12 cellular contexts compared by ENCODE assay signal in the genomic region with DNA sequence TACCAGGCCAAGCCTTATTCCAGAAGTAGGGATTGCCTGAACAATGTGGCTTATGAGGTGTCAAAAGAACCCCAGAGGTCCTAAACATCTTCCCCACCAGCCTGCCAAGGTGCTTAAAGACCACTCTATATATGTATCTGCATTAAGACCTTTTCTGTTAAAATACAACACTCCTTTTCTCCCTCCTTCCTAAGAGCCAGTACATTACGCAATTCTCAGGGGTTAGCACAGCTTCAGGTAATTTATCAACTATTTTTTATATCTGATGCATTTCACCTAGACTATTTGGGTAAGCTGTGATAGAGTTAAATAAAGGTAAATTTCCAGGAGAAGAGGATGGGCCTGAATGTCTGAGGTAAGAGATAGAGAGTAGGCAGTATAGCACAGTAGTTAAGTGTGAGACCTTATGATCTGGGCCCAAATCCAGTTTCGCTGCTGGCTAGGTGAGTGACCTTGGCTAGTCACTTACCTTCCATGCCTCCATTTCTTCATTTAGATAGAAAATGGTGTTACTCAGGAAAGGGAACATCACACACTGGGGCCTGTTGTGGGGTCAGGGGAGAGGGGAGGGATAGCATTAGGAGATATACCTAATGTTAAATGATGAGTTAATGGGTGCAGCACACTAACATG. TPM values are rescaled to one million over a fixed set of nuclear protein-coding genes. Genes with fewer than 3 reads are reported as not detected.
A peak's percentile ranks its signal among the peaks of the same experiment; 100 is the strongest.
DNase-seq lines count a peak whose midpoint lies in the region; ATAC-seq and TF ChIP-seq lines count a peak whose summit lies in the region.
"Had no signal": no experiment of that assay in that cellular context is flagged by ENCODE, and none has a peak within 500 bp of the region (broad histone marks: within the 10 kb centered on the region; RNA-seq: fewer than 3 reads in every experiment).

No MANE protein-coding gene starts in this region.

- CTCF ChIA-PET in T-cell (lab: Charles Lee), result no interaction called here

- H3K36me3 ChIP-seq in skeletal muscle satellite cell (ENCODE audit: insufficient read depth, low read length), result peaks cover 49% of the 10 kb centered on the region
- H3K36me3 ChIP-seq: right atrium auricular region had no signal

- peak overlapping the region; percentile 29 for H3K9ac ChIP-seq in skeletal muscle satellite cell (ENCODE audit: low read depth, low read length)

- no peaks in the 10 kb centered on the region for H3K27me3 ChIP-seq in skeletal muscle satellite cell (ENCODE audit: control insufficient read depth, insufficient read depth, low read length)
- H3K27me3 ChIP-seq in foreskin keratinocyte, result no peaks in the 10 kb centered on the region
- H3K27me3 ChIP-seq: right atrium auricular region had no signal

- H3K9me3 ChIP-seq in skeletal muscle satellite cell (replicated peaks; ENCODE audit: low read length), result no peaks in the 10 kb centered on the region
- H3K9me3 ChIP-seq: right atrium auricular region had no signal

- H3K4me3 Mint-ChIP-seq in T-cell (peak overlapping the region in 2 of 3 donors; percentile 14 to 71), glutamatergic neuron (ENCODE audit: unreplicated experiment) (peak overlapping the region; percentile 17)

- DNase-seq in EL (peak; percentile 22), T-cell (no peak), glutamatergic neuron (no peak), foreskin keratinocyte (no peak), globus pallidus (ENCODE audit: low spot score) (no peak)
- DNase-seq in stimulated activated naive CD4-positive, alpha-beta T cell (lab: John Stamatoyannopoulos, UW), result no peak
- DNase-seq: mesendoderm; NCI-H2171; SIG-M5; stimulated activated naive CD4-positive, alpha-beta T cell treated with Interleukin-2 at 50 U/mL for 16 hours had no signal

- H3K27me3 Mint-ChIP-seq in T-cell (peaks cover 59 to 69% of the 10 kb centered on the region in 2 donors), glutamatergic neuron (ENCODE audit: unreplicated experiment) (peaks cover 18% of the 10 kb centered on the region)

- H3K4me1 Mint-ChIP-seq in T-cell, result peaks cover 18 to 26% (median 18%) of the 10 kb centered on the region in 3 donors
- peaks cover 7% of the 10 kb centered on the region for H3K4me1 Mint-ChIP-seq in glutamatergic neuron (ENCODE audit: low read depth, unreplicated experiment)

- POLR2A ChIA-PET in T-cell (lab: Charles Lee), result no interaction called here

- H3K36me3 Mint-ChIP-seq in T-cell (no peaks in the 10 kb centered on the region), glutamatergic neuron (ENCODE audit: unreplicated experiment) (no peaks in the 10 kb centered on the region)

- no peak for TF ChIP-seq CTCF in glutamatergic neuron (IDR thresholded peaks at IDR 0.05; ENCODE audit: partially characterized antibody, unreplicated experiment)
- no peak for TF ChIP-seq CTCF in foreskin keratinocyte (conservative IDR thresholded peaks at IDR 0.05)

- H3K4me3 ChIP-seq in skeletal muscle satellite cell (ENCODE audit: low read length), result peak overlapping the region; percentile 49

- H3K27ac Mint-ChIP-seq in T-cell, result no peak overlapping the region
- no peak overlapping the region for H3K27ac Mint-ChIP-seq in glutamatergic neuron (ENCODE audit: unreplicated experiment)

- peaks cover 60% of the 10 kb centered on the region for H3K4me1 ChIP-seq in skeletal muscle satellite cell (ENCODE audit: control insufficient read depth, insufficient read depth, low read length)
- H3K4me1 ChIP-seq in foreskin keratinocyte, result peaks cover 41% of the 10 kb centered on the region

- no peak overlapping the region for H3K27ac ChIP-seq in foreskin keratinocyte

- ATAC-seq in T-cell (replicated peaks in 1 of 4) (no peak), foreskin keratinocyte (no peak)

- H3K9me3 Mint-ChIP-seq in T-cell, result no peaks in the 10 kb centered on the region
- peaks cover 3% of the 10 kb centered on the region for H3K9me3 Mint-ChIP-seq in glutamatergic neuron (ENCODE audit: unreplicated experiment)

- H3K4me2 ChIP-seq in skeletal muscle satellite cell (ENCODE audit: low read length), result peak overlapping the region; percentile 69

RNA-seq across cellular contexts. Expression of gene CCN1, which starts 5.1 kb away (rescaled TPM):
- total RNA-seq in T-cell (1 to 10 TPM in 2 of 5 donors, under 1 TPM in 1, not detected in 2; 0.70 to 1.2 (median 1.1) TPM), glutamatergic neuron (ENCODE audit: unreplicated experiment) (1.8 TPM), foreskin keratinocyte (162 and 169 TPM in 2 replicates)
- 17.5 and 49.4 TPM in 2 replicates for total RNA-seq in skeletal muscle satellite cell (2012; rRNA removed)
- polyA plus RNA-seq in foreskin keratinocyte, result 223 and 246 TPM in 2 replicates

Comparison
In these comparisons a context has a peak if more than half of its experiments do, and no peak if none do; other contexts are left out.
1. RNA of gene CCN1, which starts 5.1 kb away (total RNA-seq): 162 to 169 TPM in foreskin keratinocyte; 1.8 TPM in glutamatergic neuron (single experiment) and 0.70 to 1.2 TPM in T-cell; every median in the first group is over 10 times any median in the second.